ENCODE assay signal across 1 cellular context in the genomic region with DNA sequence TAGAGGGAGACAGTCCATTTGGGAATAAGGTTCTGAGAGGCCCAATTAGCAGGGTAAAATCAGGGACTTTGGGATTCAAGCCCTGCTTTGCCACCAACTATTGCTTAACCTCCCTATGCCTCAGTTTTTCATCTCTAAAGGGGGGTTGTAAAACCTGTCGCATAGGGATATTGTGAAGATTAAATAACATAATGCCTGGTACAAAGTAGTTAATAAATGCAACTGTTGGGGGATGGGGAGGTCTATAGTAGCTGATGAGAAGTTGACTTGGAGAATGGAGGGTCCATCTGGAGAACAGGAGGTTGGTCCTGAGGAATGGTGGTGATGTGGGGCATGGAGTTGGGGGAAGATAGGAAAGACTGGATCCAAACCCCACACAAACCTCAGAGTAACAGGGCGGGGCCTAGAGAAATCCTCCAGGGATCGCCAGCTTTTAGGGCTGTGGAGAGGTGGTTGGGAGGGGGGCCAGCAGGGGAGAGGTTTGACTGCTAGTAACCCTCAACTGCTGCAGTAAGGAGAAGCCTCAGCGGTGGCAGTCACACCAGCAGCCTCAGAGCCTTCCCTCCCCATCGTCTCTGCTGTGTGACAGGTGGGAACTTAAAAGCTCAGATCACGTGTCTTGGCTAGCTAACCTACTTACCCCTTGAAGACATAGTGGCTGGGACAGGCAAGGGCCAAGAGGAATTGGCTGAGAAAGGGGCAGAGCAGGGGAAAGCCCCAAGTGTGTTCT.
TF ChIP-seq lines count a peak whose summit lies in the region.

No MANE protein-coding gene starts in this region.

TF ChIP-seq in H1, 55 proteins besides CTCF, POLR2A, EP300 and RAD21:
- TF ChIP-seq SIN3A (conservative IDR thresholded peaks at IDR 0.05 in 1 of 2, IDR thresholded peaks at IDR 0.05 in 1 of 2; ENCODE audit: low read depth in 1 of 2, low read length in 2 of 2) (0 out of 4 replicates have a peak, but pooled peaks of 1 of the 2 experiments have one; percentile 35), SUZ12 (IDR thresholded peaks at IDR 0.05; ENCODE audit: low read length) (no peak), SIX5 (IDR thresholded peaks at IDR 0.05; ENCODE audit: low read depth, low read length) (no peak), CHD2 (IDR thresholded peaks at IDR 0.05; ENCODE audit: low read length) (no peak), PHF8 (conservative IDR thresholded peaks at IDR 0.05; ENCODE audit: low read depth, low read length) (no peak)
- TF ChIP-seq, protein P1, sequence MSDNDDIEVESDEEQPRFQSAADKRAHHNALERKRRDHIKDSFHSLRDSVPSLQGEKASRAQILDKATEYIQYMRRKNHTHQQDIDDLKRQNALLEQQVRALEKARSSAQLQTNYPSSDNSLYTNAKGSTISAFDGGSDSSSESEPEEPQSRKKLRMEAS (IDR thresholded peaks at IDR 0.05) = peak; percentile 84
- TF ChIP-seq, protein P2, sequence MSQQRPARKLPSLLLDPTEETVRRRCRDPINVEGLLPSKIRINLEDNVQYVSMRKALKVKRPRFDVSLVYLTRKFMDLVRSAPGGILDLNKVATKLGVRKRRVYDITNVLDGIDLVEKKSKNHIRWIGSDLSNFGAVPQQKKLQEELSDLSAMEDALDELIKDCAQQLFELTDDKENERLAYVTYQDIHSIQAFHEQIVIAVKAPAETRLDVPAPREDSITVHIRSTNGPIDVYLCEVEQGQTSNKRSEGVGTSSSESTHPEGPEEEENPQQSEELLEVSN (IDR thresholded peaks at IDR 0.05) = peak; percentile 84
- TF ChIP-seq, protein P3, sequence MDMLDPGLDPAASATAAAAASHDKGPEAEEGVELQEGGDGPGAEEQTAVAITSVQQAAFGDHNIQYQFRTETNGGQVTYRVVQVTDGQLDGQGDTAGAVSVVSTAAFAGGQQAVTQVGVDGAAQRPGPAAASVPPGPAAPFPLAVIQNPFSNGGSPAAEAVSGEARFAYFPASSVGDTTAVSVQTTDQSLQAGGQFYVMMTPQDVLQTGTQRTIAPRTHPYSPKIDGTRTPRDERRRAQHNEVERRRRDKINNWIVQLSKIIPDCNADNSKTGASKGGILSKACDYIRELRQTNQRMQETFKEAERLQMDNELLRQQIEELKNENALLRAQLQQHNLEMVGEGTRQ (IDR thresholded peaks at IDR 0.05; ENCODE audit: low read length) = 0 out of 2 replicates have a peak, but pooled peaks have one; percentile 15
